ENCODE assay signal across 10 cellular contexts in genomic region chr11:44862546-44863101, GRCh38.
DNase-seq lines count a peak whose midpoint lies in the region; ATAC-seq lines count a peak whose summit lies in the region.
"Had no signal": no experiment of that assay in that cellular context is flagged by ENCODE, and none has a peak within 500 bp of the region (broad histone marks: within the 10 kb centered on the region; RNA-seq: fewer than 3 reads in every experiment).

No MANE protein-coding gene starts in this region.

- H3K4me1 Mint-ChIP-seq in T-helper 2 cell treated with Interferon-gamma antibody and Interleukin-4, amounts not matched to agents 5 μg/mL and 100 μg/mL, for 36 hours (ENCODE audit: low read depth), result peaks cover 26% of the 10 kb centered on the region

- no peaks in the 10 kb centered on the region for H3K9me3 Mint-ChIP-seq in T-helper 2 cell treated with Interferon-gamma antibody and Interleukin-4, amounts not matched to agents 5 μg/mL and 100 μg/mL, for 36 hours
- H3K9me3 Mint-ChIP-seq: activated naive CD4-positive, alpha-beta T cell treated with anti-CD3 and anti-CD28 coated beads, Interleukin-2, amount 10 ng/mL, durations not matched to agents 7 days and 5 days had no signal

- H3K4me3 Mint-ChIP-seq in T-helper 2 cell treated with Interferon-gamma antibody and Interleukin-4, amounts not matched to agents 5 μg/mL and 100 μg/mL, for 36 hours, result peak overlapping the region; percentile 61

- no peaks in the 10 kb centered on the region for H3K36me3 Mint-ChIP-seq in T-helper 2 cell treated with Interferon-gamma antibody and Interleukin-4, amounts not matched to agents 5 μg/mL and 100 μg/mL, for 36 hours (ENCODE audit: low read depth)

- ATAC-seq in GM21529 (IDR thresholded peaks at IDR 0.05; ENCODE audit: unreplicated experiment) (peak; percentile 3), GM21528 (IDR thresholded peaks at IDR 0.05; ENCODE audit: low FRiP score, unreplicated experiment) (no peak), HG03520 (IDR thresholded peaks at IDR 0.05; ENCODE audit: unreplicated experiment) (no peak), GM21423 (IDR thresholded peaks at IDR 0.05; ENCODE audit: unreplicated experiment) (no peak)

- H3K27ac Mint-ChIP-seq in T-helper 2 cell treated with Interferon-gamma antibody and Interleukin-4, amounts not matched to agents 5 μg/mL and 100 μg/mL, for 36 hours, result peak overlapping the region; percentile 71

- DNase-seq in A172 (ENCODE audit: low spot score) (peak; percentile 55), kidney glomerular epithelial cell (lab: John Stamatoyannopoulos, UW) (peak; percentile 57), NCI-H345 (lab: John Stamatoyannopoulos, UW) (no peak)
- no peak for DNase-seq in T-helper 2 cell treated with Interferon-gamma antibody and Interleukin-4, amounts not matched to agents 5 μg/mL and 100 μg/mL, for 36 hours (ENCODE audit: low spot score)
- DNase-seq: head of caudate nucleus had no signal

- H3K27me3 Mint-ChIP-seq in T-helper 2 cell treated with Interferon-gamma antibody and Interleukin-4, amounts not matched to agents 5 μg/mL and 100 μg/mL, for 36 hours (ENCODE audit: low read depth), result peaks cover 65% of the 10 kb centered on the region

Comparison
In these comparisons a context has a peak if more than half of its experiments do, and no peak if none do; other contexts are left out.
1. DNase-seq: peak in A172 (single experiment) and kidney glomerular epithelial cell (single experiment); none in T-helper 2 cell treated with Interferon-gamma antibody and Interleukin-4, amounts not matched to agents 5 μg/mL and 100 μg/mL, for 36 hours (single experiment) and NCI-H345 (single experiment).